1 cellular context compared by ENCODE assay signal in the genomic region with DNA sequence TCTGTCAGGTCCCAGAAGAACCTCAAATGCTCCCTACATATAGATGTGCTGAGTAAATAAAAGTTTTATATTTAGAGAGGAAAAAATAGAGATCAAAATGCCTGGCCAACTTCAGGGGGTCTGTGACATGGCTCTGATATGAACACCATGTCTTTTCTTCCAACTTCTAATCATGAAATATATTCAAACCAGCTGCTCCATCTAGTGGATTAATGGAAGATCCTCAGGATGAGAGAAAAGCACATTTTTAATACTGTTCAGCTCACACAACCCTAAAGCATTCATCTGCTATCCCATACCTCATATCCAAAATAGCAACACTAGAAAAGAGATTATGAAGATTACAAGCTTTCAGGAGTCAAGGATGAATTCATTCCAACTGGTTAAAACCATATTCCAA.
A peak's percentile ranks its signal among the peaks of the same experiment; 100 is the strongest.
TF ChIP-seq lines count a peak whose summit lies in the region.

No MANE protein-coding gene starts in this region.

TF ChIP-seq in HepG2, 621 proteins besides CTCF, POLR2A, EP300 and RAD21 (continued from another document):
- TF ChIP-seq, protein P1, sequence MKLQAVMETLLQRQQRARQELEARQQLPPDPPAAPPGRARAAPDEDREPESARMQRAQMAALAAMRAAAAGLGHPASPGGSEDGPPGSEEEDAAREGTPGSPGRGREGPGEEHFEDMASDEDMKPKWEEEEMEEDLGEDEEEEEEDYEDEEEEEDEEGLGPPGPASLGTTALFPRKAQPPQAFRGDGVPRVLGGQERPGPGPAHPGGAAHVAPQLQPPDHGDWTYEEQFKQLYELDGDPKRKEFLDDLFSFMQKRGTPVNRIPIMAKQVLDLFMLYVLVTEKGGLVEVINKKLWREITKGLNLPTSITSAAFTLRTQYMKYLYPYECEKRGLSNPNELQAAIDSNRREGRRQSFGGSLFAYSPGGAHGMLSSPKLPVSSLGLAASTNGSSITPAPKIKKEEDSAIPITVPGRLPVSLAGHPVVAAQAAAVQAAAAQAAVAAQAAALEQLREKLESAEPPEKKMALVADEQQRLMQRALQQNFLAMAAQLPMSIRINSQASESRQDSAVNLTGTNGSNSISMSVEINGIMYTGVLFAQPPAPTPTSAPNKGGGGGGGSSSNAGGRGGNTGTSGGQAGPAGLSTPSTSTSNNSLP (IDR thresholded peaks at IDR 0.05; ENCODE audit: low read depth, low read length) = 0 out of 2 replicates have a peak, but pooled peaks have one; percentile 29
- TF ChIP-seq, protein P2, sequence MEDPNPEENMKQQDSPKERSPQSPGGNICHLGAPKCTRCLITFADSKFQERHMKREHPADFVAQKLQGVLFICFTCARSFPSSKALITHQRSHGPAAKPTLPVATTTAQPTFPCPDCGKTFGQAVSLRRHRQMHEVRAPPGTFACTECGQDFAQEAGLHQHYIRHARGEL (CRISPR knock-in tag; IDR thresholded peaks at IDR 0.05) = no peak
- no peak for TF ChIP-seq ZNF557 (CRISPR knock-in tag; IDR thresholded peaks at IDR 0.05)
- peak; percentile 52 for TF ChIP-seq STAG1 (CRISPR knock-in tag; IDR thresholded peaks at IDR 0.05)
- no peak for TF ChIP-seq ZNF230 (CRISPR knock-in tag; IDR thresholded peaks at IDR 0.05)
- TF ChIP-seq, protein P3, sequence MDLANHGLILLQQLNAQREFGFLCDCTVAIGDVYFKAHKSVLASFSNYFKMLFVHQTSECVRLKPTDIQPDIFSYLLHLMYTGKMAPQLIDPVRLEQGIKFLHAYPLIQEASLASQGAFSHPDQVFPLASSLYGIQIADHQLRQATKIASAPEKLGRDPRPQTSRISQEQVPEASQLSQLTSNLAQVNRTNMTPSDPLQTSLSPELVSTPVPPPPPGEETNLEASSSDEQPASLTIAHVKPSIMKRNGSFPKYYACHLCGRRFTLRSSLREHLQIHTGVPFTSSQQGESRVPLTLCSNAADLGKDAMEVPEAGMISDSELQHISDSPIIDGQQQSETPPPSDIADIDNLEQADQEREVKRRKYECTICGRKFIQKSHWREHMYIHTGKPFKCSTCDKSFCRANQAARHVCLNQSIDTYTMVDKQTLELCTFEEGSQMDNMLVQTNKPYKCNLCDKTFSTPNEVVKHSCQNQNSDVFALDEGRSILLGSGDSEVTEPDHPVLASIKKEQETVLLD (CRISPR knock-in tag; IDR thresholded peaks at IDR 0.05; ENCODE audit: low read depth) = no peak
- no peak for TF ChIP-seq CHCHD3 (CRISPR knock-in tag; IDR thresholded peaks at IDR 0.05)
- no peak for TF ChIP-seq POLR2AphosphoS2 (IDR thresholded peaks at IDR 0.05; ENCODE audit: low read depth, low read length)
